Comparison of ENCODE assay signal across 24 cellular contexts in genomic region chr1:54593571-54594160, GRCh38. TPM values are rescaled to one million over a fixed set of nuclear protein-coding genes. Genes with fewer than 3 reads are reported as not detected.
DNase-seq lines count a peak whose midpoint lies in the region; ATAC-seq, FAIRE-seq and TF ChIP-seq lines count a peak whose summit lies in the region.
"Had no signal": no experiment of that assay in that cellular context is flagged by ENCODE, and none has a peak within 500 bp of the region (broad histone marks: within the 10 kb centered on the region; RNA-seq: fewer than 3 reads in every experiment).

No MANE protein-coding gene starts in this region.

- H3K4me1 ChIP-seq in kidney (ENCODE audit: control insufficient read depth in 1 of 2, insufficient read depth in 1 of 2, low read depth in 1 of 2, low read length in 2 of 2): peaks cover 0 to 9% of the 10 kb centered on the region in 2 donors
- peaks cover 6% of the 10 kb centered on the region for H3K4me1 ChIP-seq in osteoblast (ENCODE audit: insufficient read depth, low read length)
- H3K4me1 ChIP-seq: HAP-1 had no signal

- H3K27ac ChIP-seq in kidney (ENCODE audit: low read depth in 2 of 2, low read length in 2 of 2): no peak overlapping the region
- H3K27ac ChIP-seq in osteoblast (ENCODE audit: low read depth, low read length): no peak overlapping the region

- in situ Hi-C loops in KBM-7 (cut with MboI; ENCODE audit: low pct_unique_long_range_greater_than_20kb, low sequenced_read_pairs): no loop called here

- no peak for ATAC-seq in natural killer cell treated with Interleukin-12 subunit alpha and Interleukin-12 subunit beta and Interleukin-15 and Interleukin-18, amount 100 ng/mL, for 72 hours
- no peak for ATAC-seq in natural killer cell
- ATAC-seq in activated T-cell treated with anti-CD3 and anti-CD28 coated beads, Interleukin-2, amount 50 U/mL, for 72 hours (replicated peaks in 1 of 2): no peak
- ATAC-seq: GM23338 had no signal

- H3K79me2 ChIP-seq in osteoblast (ENCODE audit: insufficient read depth, low read length): no peaks in the 10 kb centered on the region

- H3K9ac ChIP-seq in kidney (ENCODE audit: low read length in 2 of 2): no peak overlapping the region

- no peak overlapping the region for H3K4me2 ChIP-seq in osteoblast (ENCODE audit: insufficient read depth, low read length)
- H3K4me2 ChIP-seq: GM23338 had no signal

- H3K4me1 Mint-ChIP-seq in natural killer cell treated with Interleukin-12 subunit alpha and Interleukin-12 subunit beta and Interleukin-15 and Interleukin-18, amount 100 ng/mL, for 72 hours (ENCODE audit: low read depth in 2 of 2): peaks cover under 1% of the 10 kb centered on the region in 2 donors
- peaks cover 0 to under 1% of the 10 kb centered on the region in 2 donors for H3K4me1 Mint-ChIP-seq in natural killer cell
- peaks cover 1% of the 10 kb centered on the region for H3K4me1 Mint-ChIP-seq in activated T-cell treated with anti-CD3 and anti-CD28 coated beads, Interleukin-2, amount 50 U/mL, for 72 hours (ENCODE audit: low read depth)
- H3K4me1 Mint-ChIP-seq: CD4-positive, alpha-beta memory T cell had no signal

- H2AFZ ChIP-seq in osteoblast (ENCODE audit: low read length): no peak overlapping the region
- H2AFZ ChIP-seq: GM23338 had no signal

- no peak for FAIRE-seq in kidney (lab: Jason Lieb, UNC)
- FAIRE-seq: GM12891, GM18507, H54 had no signal

- no peaks in the 10 kb centered on the region for H4K20me1 ChIP-seq in osteoblast (ENCODE audit: insufficient read depth, low read length)

- no peaks in the 10 kb centered on the region for H3K36me3 Mint-ChIP-seq in natural killer cell treated with Interleukin-12 subunit alpha and Interleukin-12 subunit beta and Interleukin-15 and Interleukin-18, amount 100 ng/mL, for 72 hours
- no peaks in the 10 kb centered on the region for H3K36me3 Mint-ChIP-seq in natural killer cell
- H3K36me3 Mint-ChIP-seq in activated T-cell treated with anti-CD3 and anti-CD28 coated beads, Interleukin-2, amount 50 U/mL, for 72 hours (ENCODE audit: insufficient read depth in 2 of 2): no peaks in the 10 kb centered on the region
- H3K36me3 Mint-ChIP-seq: CD4-positive, alpha-beta memory T cell had no signal

- H3K9me3 ChIP-seq in kidney (ENCODE audit: control insufficient read depth in 1 of 2, low read length in 2 of 2): no peaks in the 10 kb centered on the region
- H3K9me3 ChIP-seq in osteoblast (ENCODE audit: low read depth, low read length): no peaks in the 10 kb centered on the region
- H3K9me3 ChIP-seq: HAP-1 had no signal

- H3K36me3 ChIP-seq in kidney (ENCODE audit: control insufficient read depth in 1 of 2, insufficient read depth in 2 of 2, low read length in 2 of 2) (peaks cover 0 to 9% of the 10 kb centered on the region in 2 donors), osteoblast (ENCODE audit: insufficient read depth, low read length) (no peaks in the 10 kb centered on the region)
- H3K36me3 ChIP-seq: HAP-1 had no signal

- no peaks in the 10 kb centered on the region for H3K27me3 ChIP-seq in osteoblast (ENCODE audit: insufficient read depth, low read length)

- no peak for TF ChIP-seq CTCF in natural killer cell (IDR thresholded peaks at IDR 0.05)
- TF ChIP-seq CTCF in kidney (IDR thresholded peaks at IDR 0.05; ENCODE audit: borderline replicate concordance, extremely low read depth, insufficient read depth): no peak
- no peak for TF ChIP-seq CTCF in osteoblast (IDR thresholded peaks at IDR 0.05; ENCODE audit: extremely low read depth, low read depth, low read length)

- peak; percentile 51 for DNase-seq in natural killer cell treated with Interleukin-12 subunit alpha and Interleukin-12 subunit beta and Interleukin-15 and Interleukin-18, amount 100 ng/mL, for 72 hours (ENCODE audit: low spot score)
- no peak for DNase-seq in natural killer cell
- peak; percentile 91 for DNase-seq in kidney
- peak; percentile 53 for DNase-seq in osteoblast (ENCODE audit: insufficient read length, low spot score, missing footprints)
- no peak for DNase-seq in KBM-7
- no peak for DNase-seq in activated T-cell treated with anti-CD3 and anti-CD28 coated beads, Interleukin-2, amount 50 U/mL, for 72 hours
- DNase-seq: C1 segment of cervical spinal cord; Calu3; CD4-positive, alpha-beta memory T cell; COR-L47; DMS53; DMS79 treated with DMSO at 0.1 percent for 48 hours; GF-D8; HFFc6 had no signal

- no peak overlapping the region for H3K4me3 Mint-ChIP-seq in natural killer cell treated with Interleukin-12 subunit alpha and Interleukin-12 subunit beta and Interleukin-15 and Interleukin-18, amount 100 ng/mL, for 72 hours
- H3K4me3 Mint-ChIP-seq in natural killer cell: no peak overlapping the region
- H3K4me3 Mint-ChIP-seq in activated T-cell treated with anti-CD3 and anti-CD28 coated beads, Interleukin-2, amount 50 U/mL, for 72 hours: no peak overlapping the region
- H3K4me3 Mint-ChIP-seq: CD4-positive, alpha-beta memory T cell; GM23338; HFFc6 had no signal

- no peak overlapping the region for H3K27ac Mint-ChIP-seq in natural killer cell treated with Interleukin-12 subunit alpha and Interleukin-12 subunit beta and Interleukin-15 and Interleukin-18, amount 100 ng/mL, for 72 hours
- no peak overlapping the region for H3K27ac Mint-ChIP-seq in natural killer cell
- no peak overlapping the region for H3K27ac Mint-ChIP-seq in activated T-cell treated with anti-CD3 and anti-CD28 coated beads, Interleukin-2, amount 50 U/mL, for 72 hours
- H3K27ac Mint-ChIP-seq: CD4-positive, alpha-beta memory T cell; GM23338; HFFc6 had no signal

- no peaks in the 10 kb centered on the region for H3K27me3 Mint-ChIP-seq in natural killer cell treated with Interleukin-12 subunit alpha and Interleukin-12 subunit beta and Interleukin-15 and Interleukin-18, amount 100 ng/mL, for 72 hours
- H3K27me3 Mint-ChIP-seq in natural killer cell (ENCODE audit: low read depth in 2 of 2): no peaks in the 10 kb centered on the region
- H3K27me3 Mint-ChIP-seq in activated T-cell treated with anti-CD3 and anti-CD28 coated beads, Interleukin-2, amount 50 U/mL, for 72 hours (ENCODE audit: low read depth): no peaks in the 10 kb centered on the region
- H3K27me3 Mint-ChIP-seq: CD4-positive, alpha-beta memory T cell had no signal

- H3K4me3 ChIP-seq in kidney (ENCODE audit: low read length in 2 of 2) (no peak overlapping the region), osteoblast (ENCODE audit: insufficient read depth, low read length) (no peak overlapping the region)
- H3K4me3 ChIP-seq: GM23338, HAP-1 had no signal

- H3K9me3 Mint-ChIP-seq in natural killer cell treated with Interleukin-12 subunit alpha and Interleukin-12 subunit beta and Interleukin-15 and Interleukin-18, amount 100 ng/mL, for 72 hours: no peaks in the 10 kb centered on the region
- no peaks in the 10 kb centered on the region for H3K9me3 Mint-ChIP-seq in natural killer cell
- no peaks in the 10 kb centered on the region for H3K9me3 Mint-ChIP-seq in activated T-cell treated with anti-CD3 and anti-CD28 coated beads, Interleukin-2, amount 50 U/mL, for 72 hours
- H3K9me3 Mint-ChIP-seq: CD4-positive, alpha-beta memory T cell; GM23338; HFFc6 had no signal

- intact Hi-C loops in natural killer cell (cut with micrococcal nuclease): no loop called here
- intact Hi-C loops in kidney (cut with DNase I): no loop called here

RNA-seq across cellular contexts. Expression of gene FAM151A, which starts 29.7 kb away (rescaled TPM):
- not detected for total RNA-seq in natural killer cell treated with Interleukin-12 subunit alpha and Interleukin-12 subunit beta and Interleukin-15 and Interleukin-18, amount 100 ng/mL, for 72 hours
- total RNA-seq in natural killer cell (not detected), kidney (not detected), osteoblast (not detected in 2 replicates)
- polyA plus RNA-seq in kidney (ENCODE audit: insufficient read depth, low read depth, low replicate concordance): 237 TPM
- total RNA-seq in activated T-cell treated with anti-CD3 and anti-CD28 coated beads, Interleukin-2, amount 50 U/mL, for 72 hours: not detected
- total RNA-seq: A172; A673; Calu3; CD4-positive, alpha-beta memory T cell; Daoy; HFFc6 had no signal
- polyA plus RNA-seq: BJ; CD4-positive, alpha-beta memory T cell; GM23338 had no signal

RNA-seq across cellular contexts. Expression of gene ACOT11, which starts 45.6 kb away (rescaled TPM):
- total RNA-seq in natural killer cell treated with Interleukin-12 subunit alpha and Interleukin-12 subunit beta and Interleukin-15 and Interleukin-18, amount 100 ng/mL, for 72 hours: under 1 TPM; 0.33 to 0.52 TPM
- total RNA-seq in natural killer cell (1 to 10 TPM in 1 of 3 donors, under 1 TPM in 2; 0.61 to 1.2 (median 0.85) TPM), kidney (24.6 TPM), osteoblast (2.9 and 3.8 TPM in 2 replicates)
- polyA plus RNA-seq in kidney (ENCODE audit: insufficient read depth, low read depth, low replicate concordance): 31.1 TPM
- 1 to 10 TPM; 1.4 to 1.5 TPM for total RNA-seq in activated T-cell treated with anti-CD3 and anti-CD28 coated beads, Interleukin-2, amount 50 U/mL, for 72 hours
- polyA plus RNA-seq: CD4-positive, alpha-beta memory T cell had no signal

RNA-seq across cellular contexts. Expression of gene MROH7, which starts 47.9 kb away (rescaled TPM):
- total RNA-seq in natural killer cell treated with Interleukin-12 subunit alpha and Interleukin-12 subunit beta and Interleukin-15 and Interleukin-18, amount 100 ng/mL, for 72 hours: under 1 TPM in 1 of 2 donors, not detected in 1; 0.84 TPM
- total RNA-seq in natural killer cell: under 1 TPM; 0.16 to 0.88 (median 0.33) TPM
- total RNA-seq in kidney: 5.4 TPM
- polyA plus RNA-seq in kidney (ENCODE audit: insufficient read depth, low read depth, low replicate concordance): 3.8 TPM
- total RNA-seq in osteoblast: 0.36 and 0.59 TPM in 2 replicates
- under 1 TPM; 0.39 to 0.86 TPM for total RNA-seq in activated T-cell treated with anti-CD3 and anti-CD28 coated beads, Interleukin-2, amount 50 U/mL, for 72 hours
- total RNA-seq: A172, A673, Daoy, G401 had no signal
- polyA plus RNA-seq: CD4-positive, alpha-beta memory T cell; GM23338 had no signal

Comparison
In these comparisons a context has a peak if more than half of its experiments do, and no peak if none do; other contexts are left out.
1. DNase-seq: peak in natural killer cell treated with Interleukin-12 subunit alpha and Interleukin-12 subunit beta and Interleukin-15 and Interleukin-18, amount 100 ng/mL, for 72 hours (single experiment), kidney (single experiment) and osteoblast (single experiment); none in natural killer cell (single experiment), KBM-7 (single experiment) and activated T-cell treated with anti-CD3 and anti-CD28 coated beads, Interleukin-2, amount 50 U/mL, for 72 hours (0 of 2).